Comparison of ENCODE assay signal across 27 cellular contexts in the genomic region with DNA sequence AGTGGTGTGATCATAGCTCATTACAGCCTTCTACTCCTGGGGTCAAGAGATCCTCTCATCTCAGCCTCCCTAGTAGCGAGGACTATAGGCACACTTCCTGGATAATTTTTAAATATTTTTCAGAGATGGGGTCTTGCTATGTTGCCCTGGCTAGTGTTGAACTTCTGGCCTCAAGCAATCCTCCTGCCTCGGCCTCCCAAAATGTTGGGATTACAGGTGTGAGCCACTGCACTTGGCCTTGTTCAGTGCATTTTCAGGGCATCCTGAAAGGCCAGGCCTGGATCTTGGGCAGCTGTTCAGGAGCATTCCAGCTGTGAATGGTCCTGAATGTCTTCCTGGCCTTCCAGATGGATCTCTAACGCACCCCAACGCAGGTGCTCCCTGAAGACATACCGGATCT.
DNase-seq lines count a peak whose midpoint lies in the region; ATAC-seq, FAIRE-seq and TF ChIP-seq lines count a peak whose summit lies in the region.
"Had no signal": no experiment of that assay in that cellular context is flagged by ENCODE, and none has a peak within 500 bp of the region (broad histone marks: within the 10 kb centered on the region; RNA-seq: fewer than 3 reads in every experiment).

No MANE protein-coding gene starts in this region.

- H3K9me3 Mint-ChIP-seq in T-helper 1 cell treated with Interleukin-12 subunit alpha and Interleukin-12 subunit beta and Interleukin-4 antibody, amounts not matched to agents 30 μg/mL and 1 μg/mL, for 36 hours: peaks cover 17% of the 10 kb centered on the region
- peaks cover 10% of the 10 kb centered on the region for H3K9me3 Mint-ChIP-seq in activated T-helper 17 cell treated with anti-CD3 and anti-CD28 coated beads, Interleukin-2, amount 50 U/mL, for 72 hours
- peaks cover 14% of the 10 kb centered on the region for H3K9me3 Mint-ChIP-seq in T-helper 2 cell treated with Interferon-gamma antibody and Interleukin-4, amounts not matched to agents 5 μg/mL and 100 μg/mL, for 36 hours
- H3K9me3 Mint-ChIP-seq: CD8-positive, alpha-beta T cell; effector memory CD8-positive, alpha-beta T cell had no signal

- no peak for TF ChIP-seq CTCF in HepG2 (CRISPR knock-in tag; IDR thresholded peaks at IDR 0.05)
- TF ChIP-seq CTCF in vagina (IDR thresholded peaks at IDR 0.05): no peak

- no peak for DNase-seq in T-helper 1 cell
- DNase-seq in HepG2 (ENCODE audit: low spot score): no peak
- DNase-seq in vagina (ENCODE audit: extremely low spot score in 2 of 2): no peak
- no peak for DNase-seq in left cardiac atrium
- DNase-seq in T-helper 2 cell treated with Interferon-gamma antibody and Interleukin-4, amounts not matched to agents 5 μg/mL and 100 μg/mL, for 36 hours (ENCODE audit: low spot score): no peak
- DNase-seq: activated CD4-positive, alpha-beta T cell treated with anti-CD3 and anti-CD28 coated beads for 48 hours; amygdala; CD8-positive, alpha-beta T cell; effector memory CD8-positive, alpha-beta T cell; H7; KG1; lower lobe of right lung; NCI-H2081; NCI-H226; NCI-H748 treated with DMSO at 0.1 percent for 48 hours; right cardiac atrium; stimulated activated CD4-positive, alpha-beta T cell treated with anti-CD3 and anti-CD28 coated beads, Interleukin-2, amount 100 ng/mL, for 48 hours; T-helper 2 cell; upper lobe of right lung had no signal

- no peak for FAIRE-seq in HepG2 (lab: Jason Lieb, UNC)

- intact Hi-C loops in HepG2 (cut with micrococcal nuclease; ENCODE audit: unreplicated experiment): no loop called here
- intact Hi-C loops in vagina (cut with DNase I): no loop called here
- intact Hi-C loops in left cardiac atrium (cut with DNase I): no loop called here

- H3K9ac ChIP-seq in HepG2 (ENCODE audit: insufficient read depth, low read depth, low read length): no peak overlapping the region

- no TSS peak for BruUV-seq in HepG2 (replicated peaks; lab: Mats Ljungman, UMichigan)

- H4K20me1 ChIP-seq in HepG2 (ENCODE audit: insufficient read depth, low read length): no peaks in the 10 kb centered on the region

- H3K4me2 ChIP-seq in HepG2 (ENCODE audit: low read depth, low read length): no peak overlapping the region

- no peak for TF ChIP-seq RAD21 in HepG2 (CRISPR knock-in tag; IDR thresholded peaks at IDR 0.05)

- no peak for ATAC-seq in activated T-helper 17 cell treated with anti-CD3 and anti-CD28 coated beads, Interleukin-2, amount 50 U/mL, for 72 hours (replicated peaks)
- ATAC-seq in HepG2: no peak
- ATAC-seq in left cardiac atrium: no peak
- ATAC-seq in HG03135 (IDR thresholded peaks at IDR 0.05; ENCODE audit: unreplicated experiment): no peak
- ATAC-seq: CD8-positive, alpha-beta T cell; effector memory CD8-positive, alpha-beta T cell had no signal

- no peaks in the 10 kb centered on the region for H3K36me3 ChIP-seq in HepG2 (replicated peaks in 1 of 2; ENCODE audit: control insufficient read depth in 1 of 2, insufficient read depth in 2 of 2, low read length in 2 of 2)
- no peaks in the 10 kb centered on the region for H3K36me3 ChIP-seq in vagina
- H3K36me3 ChIP-seq: lower lobe of right lung, MG63, upper lobe of right lung had no signal

- no peak overlapping the region for H3K27ac ChIP-seq in HepG2 (ENCODE audit: extremely low read length, insufficient read depth, low read length)
- peak overlapping the region; percentile 49 for H3K27ac ChIP-seq in vagina
- H3K27ac ChIP-seq: 22Rv1, coronary artery, lower lobe of right lung, SK-N-MC, upper lobe of right lung had no signal

- no peaks in the 10 kb centered on the region for H3K27me3 Mint-ChIP-seq in T-helper 1 cell treated with Interleukin-12 subunit alpha and Interleukin-12 subunit beta and Interleukin-4 antibody, amounts not matched to agents 30 μg/mL and 1 μg/mL, for 36 hours (ENCODE audit: low read depth)
- no peaks in the 10 kb centered on the region for H3K27me3 Mint-ChIP-seq in activated T-helper 17 cell treated with anti-CD3 and anti-CD28 coated beads, Interleukin-2, amount 50 U/mL, for 72 hours
- no peaks in the 10 kb centered on the region for H3K27me3 Mint-ChIP-seq in T-helper 2 cell treated with Interferon-gamma antibody and Interleukin-4, amounts not matched to agents 5 μg/mL and 100 μg/mL, for 36 hours (ENCODE audit: low read depth)
- H3K27me3 Mint-ChIP-seq: activated naive CD4-positive, alpha-beta T cell treated with anti-CD3 and anti-CD28 coated beads, Interleukin-2, amount 50 U/mL, for 24 hours; effector memory CD8-positive, alpha-beta T cell had no signal

- H2AFZ ChIP-seq in HepG2 (ENCODE audit: low read length): no peak overlapping the region

- TF ChIP-seq EP300 in HepG2 (IDR thresholded peaks at IDR 0.05; ENCODE audit: low read depth in 2 of 2, low read length in 2 of 2) (no peak), HepG2 (CRISPR knock-in tag; IDR thresholded peaks at IDR 0.05; ENCODE audit: borderline replicate concordance) (no peak)

- POLR2A ChIA-PET in HepG2 (lab: Yijun Ruan, JAX): no interaction called here

- TF ChIP-seq POLR2A in HepG2 (IDR thresholded peaks at IDR 0.05; ENCODE audit: insufficient read depth in 1 of 2, low read depth in 2 of 2, low read length in 2 of 2): no peak
- no peak for TF ChIP-seq POLR2A in vagina (IDR thresholded peaks at IDR 0.05)

- H3K27me3 ChIP-seq in HepG2 (ENCODE audit: control insufficient read depth in 1 of 2, insufficient read depth in 2 of 2, low read length in 2 of 2) (peaks cover 0 to 7% of the 10 kb centered on the region in 2 experiments; a peak in 2 of 5 replicates), vagina (no peaks in the 10 kb centered on the region)
- H3K27me3 ChIP-seq: MG63, upper lobe of right lung had no signal

- H3K27ac Mint-ChIP-seq in T-helper 1 cell treated with Interleukin-12 subunit alpha and Interleukin-12 subunit beta and Interleukin-4 antibody, amounts not matched to agents 30 μg/mL and 1 μg/mL, for 36 hours: peak overlapping the region; percentile 50
- peak overlapping the region; percentile 92 for H3K27ac Mint-ChIP-seq in activated T-helper 17 cell treated with anti-CD3 and anti-CD28 coated beads, Interleukin-2, amount 50 U/mL, for 72 hours
- no peak overlapping the region for H3K27ac Mint-ChIP-seq in T-helper 2 cell treated with Interferon-gamma antibody and Interleukin-4, amounts not matched to agents 5 μg/mL and 100 μg/mL, for 36 hours
- H3K27ac Mint-ChIP-seq: activated naive CD4-positive, alpha-beta T cell treated with anti-CD3 and anti-CD28 coated beads, Interleukin-2, amount 50 U/mL, for 24 hours; CD8-positive, alpha-beta T cell had no signal

- WGBS in HepG2 (ENCODE audit: low lambda C conversion rate): 78% methylated on average over 3 of the region's 5 CpGs

- H3K36me3 Mint-ChIP-seq in T-helper 1 cell treated with Interleukin-12 subunit alpha and Interleukin-12 subunit beta and Interleukin-4 antibody, amounts not matched to agents 30 μg/mL and 1 μg/mL, for 36 hours (ENCODE audit: low read depth): peaks cover 26% of the 10 kb centered on the region
- peaks cover 51% of the 10 kb centered on the region for H3K36me3 Mint-ChIP-seq in activated T-helper 17 cell treated with anti-CD3 and anti-CD28 coated beads, Interleukin-2, amount 50 U/mL, for 72 hours (ENCODE audit: low read depth)
- H3K36me3 Mint-ChIP-seq in T-helper 2 cell treated with Interferon-gamma antibody and Interleukin-4, amounts not matched to agents 5 μg/mL and 100 μg/mL, for 36 hours (ENCODE audit: low read depth): peaks cover 17% of the 10 kb centered on the region
- H3K36me3 Mint-ChIP-seq: activated naive CD4-positive, alpha-beta T cell treated with anti-CD3 and anti-CD28 coated beads, Interleukin-2, amount 50 U/mL, for 24 hours; CD8-positive, alpha-beta T cell had no signal

- peaks cover 58% of the 10 kb centered on the region for H3K4me1 Mint-ChIP-seq in T-helper 1 cell treated with Interleukin-12 subunit alpha and Interleukin-12 subunit beta and Interleukin-4 antibody, amounts not matched to agents 30 μg/mL and 1 μg/mL, for 36 hours (ENCODE audit: low read depth)
- H3K4me1 Mint-ChIP-seq in activated T-helper 17 cell treated with anti-CD3 and anti-CD28 coated beads, Interleukin-2, amount 50 U/mL, for 72 hours: peaks cover 71% of the 10 kb centered on the region
- peaks cover 48% of the 10 kb centered on the region for H3K4me1 Mint-ChIP-seq in T-helper 2 cell treated with Interferon-gamma antibody and Interleukin-4, amounts not matched to agents 5 μg/mL and 100 μg/mL, for 36 hours (ENCODE audit: low read depth)

- H3K9me3 ChIP-seq in HepG2 (ENCODE audit: low read length) (no peaks in the 10 kb centered on the region), vagina (no peaks in the 10 kb centered on the region)
- H3K9me3 ChIP-seq: lower lobe of right lung, MG63, upper lobe of right lung had no signal

- CTCF ChIA-PET in HepG2 (lab: Yijun Ruan, JAX; ENCODE audit: low intra/inter-chr PET ratio, low total read pairs): no interaction called here

- peaks cover 33% of the 10 kb centered on the region for H3K4me1 ChIP-seq in HepG2 (ENCODE audit: insufficient read depth, low read length)
- peaks cover 53% of the 10 kb centered on the region for H3K4me1 ChIP-seq in vagina

- no peaks in the 10 kb centered on the region for H3K79me2 ChIP-seq in HepG2 (ENCODE audit: insufficient read depth, low read length)

- in situ Hi-C loops in HepG2 (cut with HindIII; ENCODE audit: extremely low pct_ligation_motif_present, low pct_unique_long_range_greater_than_20kb): no loop called here

- no peak overlapping the region for H3K4me3 ChIP-seq in HepG2 (replicated peaks in 1 of 3; ENCODE audit: insufficient read depth in 1 of 3, low read depth in 2 of 3, low read length in 3 of 3)
- no peak overlapping the region for H3K4me3 ChIP-seq in vagina
- H3K4me3 ChIP-seq: coronary artery, lower lobe of right lung, MG63, SK-N-MC, upper lobe of right lung had no signal

- H3K4me3 Mint-ChIP-seq in T-helper 1 cell treated with Interleukin-12 subunit alpha and Interleukin-12 subunit beta and Interleukin-4 antibody, amounts not matched to agents 30 μg/mL and 1 μg/mL, for 36 hours: no peak overlapping the region
- peak overlapping the region; percentile 73 for H3K4me3 Mint-ChIP-seq in activated T-helper 17 cell treated with anti-CD3 and anti-CD28 coated beads, Interleukin-2, amount 50 U/mL, for 72 hours
- no peak overlapping the region for H3K4me3 Mint-ChIP-seq in T-helper 2 cell treated with Interferon-gamma antibody and Interleukin-4, amounts not matched to agents 5 μg/mL and 100 μg/mL, for 36 hours
- H3K4me3 Mint-ChIP-seq: activated naive CD4-positive, alpha-beta T cell treated with anti-CD3 and anti-CD28 coated beads, Interleukin-2, amount 50 U/mL, for 24 hours; CD8-positive, alpha-beta T cell; effector memory CD8-positive, alpha-beta T cell had no signal

TF ChIP-seq in HepG2, 621 proteins besides CTCF, POLR2A, EP300 and RAD21:
- no peak for TF ChIP-seq ZNF331 (CRISPR knock-in tag; IDR thresholded peaks at IDR 0.05)
- TF ChIP-seq ZNF121 (CRISPR knock-in tag; IDR thresholded peaks at IDR 0.05): 0 out of 2 replicates have a peak, but pooled peaks have one; percentile 37
